ENCODE assay signal across 8 cellular contexts in genomic region chr10:45972813-45973169, GRCh38. TPM values are rescaled to one million over a fixed set of nuclear protein-coding genes. Genes with fewer than 3 reads are reported as not detected.
A peak's percentile ranks its signal among the peaks of the same experiment; 100 is the strongest.
DNase-seq lines count a peak whose midpoint lies in the region; TF ChIP-seq lines count a peak whose summit lies in the region.
"Not testable (repeated sequence)": the region's sequence is repeated elsewhere in the genome, so short reads cannot be mapped to it uniquely, and the experiment has no call there.

No MANE protein-coding gene starts in this region.

- TF ChIP-seq CTCF in HFFc6 (IDR thresholded peaks at IDR 0.05); WERI-Rb-1 (IDR thresholded peaks at IDR 0.05; ENCODE audit: low read depth, low read length); chondrocyte (IDR thresholded peaks at IDR 0.05); type B pancreatic cell (conservative IDR thresholded peaks at IDR 0.05): not testable (repeated sequence)

- H3K4me3 Mint-ChIP-seq in HFFc6, result peak overlapping the region; percentile 100
- H3K4me3 Mint-ChIP-seq in chondrocyte (ENCODE audit: unreplicated experiment), result peak overlapping the region; percentile 99
- peak overlapping the region; percentile 100 for H3K4me3 Mint-ChIP-seq in type B pancreatic cell

- not testable (repeated sequence) for DNase-seq in HFFc6; WERI-Rb-1; chondrocyte (ENCODE audit: low spot score); type B pancreatic cell (ENCODE audit: extremely low spot score, unreplicated experiment)
- DNase-seq in KBM-7, result peak; percentile 19

- H3K4me3 ChIP-seq in GM08714 (ENCODE audit: low read length) (peak overlapping the region; percentile 100), WERI-Rb-1 (ENCODE audit: low read depth, low read length) (peak overlapping the region; percentile 86), iPS-15b (ENCODE audit: low read depth, low read length) (peak overlapping the region; percentile 75), neuron (ENCODE audit: low read length) (peak overlapping the region; percentile 98)

- not testable (repeated sequence) for H2AFZ ChIP-seq in neuron (ENCODE audit: low read depth, low read length)

- H3K9ac ChIP-seq in iPS-15b (ENCODE audit: low read depth, low read length), result peak overlapping the region; percentile 81

- peaks cover 37% of the 10 kb centered on the region for H3K4me1 Mint-ChIP-seq in HFFc6 (ENCODE audit: low read depth)
- peaks cover 38% of the 10 kb centered on the region for H3K4me1 Mint-ChIP-seq in chondrocyte (ENCODE audit: low read depth)
- peaks cover 16% of the 10 kb centered on the region for H3K4me1 Mint-ChIP-seq in type B pancreatic cell (ENCODE audit: unreplicated experiment)

- not testable (repeated sequence) for H3K27me3 ChIP-seq in WERI-Rb-1 (ENCODE audit: insufficient read depth, low read depth, severe bottlenecking); iPS-15b (ENCODE audit: control insufficient read depth, insufficient read depth, low read length); neuron (ENCODE audit: insufficient read depth, low read length)

- not testable (repeated sequence) for H3K27me3 Mint-ChIP-seq in HFFc6 (ENCODE audit: insufficient read depth); chondrocyte (ENCODE audit: low read depth); type B pancreatic cell

- H3K27ac ChIP-seq in WERI-Rb-1, result not testable (repeated sequence)

- H3K27ac Mint-ChIP-seq in HFFc6 (peak overlapping the region; percentile 98), chondrocyte (ENCODE audit: unreplicated experiment) (peak overlapping the region; percentile 98), type B pancreatic cell (peak overlapping the region; percentile 97)

- not testable (repeated sequence) for H3K36me3 Mint-ChIP-seq in HFFc6 (ENCODE audit: low read depth); chondrocyte (ENCODE audit: low read depth); type B pancreatic cell

- H3K4me1 ChIP-seq in iPS-15b (ENCODE audit: control insufficient read depth, insufficient read depth, low read length), result not testable (repeated sequence)
- H3K4me1 ChIP-seq in neuron (ENCODE audit: insufficient read depth, low read length), result peaks cover 12% of the 10 kb centered on the region

- H3K36me3 ChIP-seq in WERI-Rb-1; iPS-15b (ENCODE audit: control insufficient read depth, insufficient read depth, low read length); neuron (ENCODE audit: insufficient read depth, low read length): not testable (repeated sequence)

- H3K9me3 Mint-ChIP-seq in HFFc6; chondrocyte (ENCODE audit: low read depth); type B pancreatic cell: not testable (repeated sequence)

- not testable (repeated sequence) for H3K9me3 ChIP-seq in WERI-Rb-1 (ENCODE audit: severe bottlenecking); iPS-15b (ENCODE audit: control insufficient read depth, insufficient read depth, low read length); neuron (ENCODE audit: low read length)

- in situ Hi-C loops in KBM-7 (cut with MboI; ENCODE audit: low pct_unique_long_range_greater_than_20kb, low sequenced_read_pairs), result not testable (repeated sequence)

RNA-seq across cellular contexts. Expression of gene TIMM23, which starts 0.5 kb away (rescaled TPM):
- total RNA-seq in HFFc6 (2021; fragmentation: NEBNext Ultra II Directional; extraction: Animal tissue kit (Norgen Biotek cat#: 25700)), result 10 to 100 TPM; 89.2 to 99.3 (median 96.4) TPM
- total RNA-seq in chondrocyte (60.2 to 68.2 TPM (median 62.4 TPM) in 3 replicates), type B pancreatic cell (ENCODE audit: low replicate concordance) (62.0 and 65.0 TPM in 2 replicates)

RNA-seq across cellular contexts. Expression of gene NCOA4, which starts 57.6 kb away (rescaled TPM):
- 100 to 1,000 TPM; 124 to 156 (median 144) TPM for total RNA-seq in HFFc6 (2021; fragmentation: NEBNext Ultra II Directional; extraction: Animal tissue kit (Norgen Biotek cat#: 25700))
- 89.0 to 122 TPM (median 90.2 TPM) in 3 replicates for total RNA-seq in chondrocyte
- 105 and 135 TPM in 2 replicates for total RNA-seq in type B pancreatic cell (ENCODE audit: low replicate concordance)
